ENCODE assay signal across 16 cellular contexts in the genomic region with DNA sequence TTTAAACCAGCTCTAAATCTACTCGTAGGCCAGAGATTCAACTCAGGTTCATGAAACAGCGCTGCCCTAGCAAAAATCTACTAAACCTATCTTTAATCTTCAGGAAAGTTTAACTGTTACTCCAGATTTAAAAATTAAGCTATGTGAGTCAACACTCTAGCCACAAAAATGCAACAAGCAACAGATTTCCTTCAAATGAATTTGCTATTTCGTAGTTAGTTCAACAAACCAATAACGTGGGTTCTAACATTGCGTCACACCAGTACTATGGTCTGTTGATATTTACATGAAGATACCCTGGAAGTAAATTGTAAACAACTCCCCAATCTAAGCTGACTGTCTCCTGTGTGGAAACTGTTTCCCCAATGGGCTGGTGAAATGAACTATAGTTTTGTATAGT.
DNase-seq lines count a peak whose midpoint lies in the region; ATAC-seq, FAIRE-seq and TF ChIP-seq lines count a peak whose summit lies in the region.
"Had no signal": no experiment of that assay in that cellular context is flagged by ENCODE, and none has a peak within 500 bp of the region (broad histone marks: within the 10 kb centered on the region; RNA-seq: fewer than 3 reads in every experiment).

No MANE protein-coding gene starts in this region.

- FAIRE-seq in RCC 7860 (lab: Jason Lieb, UNC) = peak; percentile 96
- FAIRE-seq: small intestine had no signal

- peaks cover 27% of the 10 kb centered on the region for H3K36me3 Mint-ChIP-seq in osteocyte (ENCODE audit: unreplicated experiment)
- H3K36me3 Mint-ChIP-seq: naive thymus-derived CD8-positive, alpha-beta T cell had no signal

- peak overlapping the region; percentile 87 for H3K27ac Mint-ChIP-seq in osteocyte (ENCODE audit: unreplicated experiment)
- H3K27ac Mint-ChIP-seq: naive thymus-derived CD8-positive, alpha-beta T cell; T-helper 2 cell treated with Interferon-gamma antibody and Interleukin-4, amounts not matched to agents 5 μg/mL and 100 μg/mL, for 36 hours had no signal

- ATAC-seq in GM21619 (IDR thresholded peaks at IDR 0.05; ENCODE audit: unreplicated experiment) = no peak
- ATAC-seq: left colon; naive thymus-derived CD8-positive, alpha-beta T cell had no signal

- peaks cover 73% of the 10 kb centered on the region for H3K4me1 Mint-ChIP-seq in osteocyte (ENCODE audit: unreplicated experiment)
- H3K4me1 Mint-ChIP-seq: naive thymus-derived CD8-positive, alpha-beta T cell had no signal

- peaks cover 5% of the 10 kb centered on the region for H3K9me3 Mint-ChIP-seq in osteocyte (ENCODE audit: unreplicated experiment)

- no peak overlapping the region for H3K4me3 Mint-ChIP-seq in osteocyte (ENCODE audit: unreplicated experiment)
- H3K4me3 Mint-ChIP-seq: naive thymus-derived CD8-positive, alpha-beta T cell; T-helper 2 cell treated with Interferon-gamma antibody and Interleukin-4, amounts not matched to agents 5 μg/mL and 100 μg/mL, for 36 hours had no signal

- H3K4me3 ChIP-seq in epithelial cell of proximal tubule (ENCODE audit: low read depth, low read length) = no peak overlapping the region
- H3K4me3 ChIP-seq: Peyer's patch had no signal

- no peaks in the 10 kb centered on the region for H3K27me3 Mint-ChIP-seq in osteocyte (ENCODE audit: unreplicated experiment)

- peak; percentile 54 for DNase-seq in GM03348 (ENCODE audit: low spot score)
- DNase-seq in RCC 7860 (ENCODE audit: low spot score) = peak; percentile 79
- DNase-seq in epithelial cell of proximal tubule (ENCODE audit: low read depth) = peak; percentile 87
- no peak for DNase-seq in osteocyte (ENCODE audit: extremely low spot score, unreplicated experiment)
- DNase-seq in NCI-H2029 (lab: John Stamatoyannopoulos, UW) = no peak
- no peak for DNase-seq in NCI-H510A (lab: John Stamatoyannopoulos, UW)
- no peak for DNase-seq in central memory CD4-positive, alpha-beta T cell
- DNase-seq: activated CD4-positive, alpha-beta T cell treated with anti-CD3 and anti-CD28 coated beads, Interleukin-2, amount 50 U/mL, for 1 hour; amygdala; Caco-2; left colon; naive thymus-derived CD8-positive, alpha-beta T cell; Peyer's patch; small intestine had no signal

- TF ChIP-seq CTCF in epithelial cell of proximal tubule (conservative IDR thresholded peaks at IDR 0.05; ENCODE audit: low read depth, low read length) = no peak
- TF ChIP-seq CTCF in osteocyte (IDR thresholded peaks at IDR 0.05) = no peak

Comparison
In these comparisons a context has a peak if more than half of its experiments do, and no peak if none do; other contexts are left out.
1. DNase-seq: peak in GM03348 (single experiment), RCC 7860 (single experiment) and epithelial cell of proximal tubule (single experiment); none in osteocyte (single experiment), NCI-H2029 (single experiment), NCI-H510A (single experiment) and central memory CD4-positive, alpha-beta T cell (single experiment).